In genomic region chr5:77642915-77643653, GRCh38 we compare ENCODE assay signal across 20 cellular contexts. TPM values are rescaled to one million over a fixed set of nuclear protein-coding genes. Genes with fewer than 3 reads are reported as not detected.
A peak's percentile ranks its signal among the peaks of the same experiment; 100 is the strongest.
DNase-seq lines count a peak whose midpoint lies in the region; ATAC-seq, FAIRE-seq and TF ChIP-seq lines count a peak whose summit lies in the region.
"Had no signal": no experiment of that assay in that cellular context is flagged by ENCODE, and none has a peak within 500 bp of the region (broad histone marks: within the 10 kb centered on the region; RNA-seq: fewer than 3 reads in every experiment).

No MANE protein-coding gene starts in this region.

- no peak overlapping the region for H2BK120ac ChIP-seq in mesendoderm (ENCODE audit: low read depth, low read length)

- no peak overlapping the region for H2BK5ac ChIP-seq in mesendoderm (ENCODE audit: low read length)

- no peak for DNase-seq in activated T-cell treated with anti-CD3 and anti-CD28 coated beads, Interleukin-2, amount 50 U/mL, for 24 hours
- DNase-seq in activated T-cell treated with anti-CD3 and anti-CD28 coated beads for 4 hours, result no peak
- no peak for DNase-seq in astrocyte (ENCODE audit: low read depth)
- DNase-seq in mesendoderm, result peak; percentile 54
- no peak for DNase-seq in stimulated activated naive CD8-positive, alpha-beta T cell treated with anti-CD3 and anti-CD28 coated beads, Interleukin-15, amount 100 ng/mL, for 72 hours
- DNase-seq in cortex of kidney (lab: John Stamatoyannopoulos, UW), result no peak
- DNase-seq in WERI-Rb-1, result no peak
- DNase-seq: activated naive CD4-positive, alpha-beta T cell; body of pancreas; NCI-H1694 treated with DMSO at 0.1 percent for 48 hours; NCI-H345; T-cell had no signal

- no peaks in the 10 kb centered on the region for H3K9me3 ChIP-seq in astrocyte (ENCODE audit: insufficient read depth, low read depth, low read length)
- no peaks in the 10 kb centered on the region for H3K9me3 ChIP-seq in WERI-Rb-1 (ENCODE audit: severe bottlenecking)
- H3K9me3 ChIP-seq: right atrium auricular region had no signal

- H4K5ac ChIP-seq in mesendoderm (ENCODE audit: low read length), result no peak overlapping the region

- H4K8ac ChIP-seq in mesendoderm (ENCODE audit: low read depth, low read length), result no peak overlapping the region

- peaks cover 20% of the 10 kb centered on the region for H4K20me1 ChIP-seq in astrocyte (ENCODE audit: insufficient read depth, low read length)

- H3K27me3 ChIP-seq in astrocyte (ENCODE audit: insufficient read depth, low read length) (peaks cover 99% of the 10 kb centered on the region), mesendoderm (ENCODE audit: insufficient read depth, low read length, poor library complexity) (peaks cover 58% of the 10 kb centered on the region), WERI-Rb-1 (ENCODE audit: insufficient read depth, low read depth, severe bottlenecking) (peaks cover 7% of the 10 kb centered on the region)

- H3K79me2 ChIP-seq in astrocyte (ENCODE audit: insufficient read depth, low read length), result no peaks in the 10 kb centered on the region
- H3K79me2 ChIP-seq in mesendoderm (ENCODE audit: control insufficient read depth, insufficient read depth, low read length), result no peaks in the 10 kb centered on the region

- no peak for ATAC-seq in stimulated activated naive CD8-positive, alpha-beta T cell treated with anti-CD3 and anti-CD28 coated beads, Interleukin-15, amount 100 ng/mL, for 72 hours
- ATAC-seq in HG02642 (IDR thresholded peaks at IDR 0.05; ENCODE audit: poor library complexity, unreplicated experiment), result no peak
- ATAC-seq: body of pancreas, HepG2, T-cell had no signal

- H3K27ac Mint-ChIP-seq in activated T-cell treated with anti-CD3 and anti-CD28 coated beads, Interleukin-2, amount 50 U/mL, for 24 hours, result no peak overlapping the region
- H3K27ac Mint-ChIP-seq in astrocyte (ENCODE audit: unreplicated experiment), result no peak overlapping the region
- no peak overlapping the region for H3K27ac Mint-ChIP-seq in stimulated activated naive CD8-positive, alpha-beta T cell treated with anti-CD3 and anti-CD28 coated beads, Interleukin-15, amount 100 ng/mL, for 72 hours
- H3K27ac Mint-ChIP-seq: dendritic cell treated with granulocyte-macrophage colony-stimulating factor and Interleukin-4, amounts not matched to agents 40 ng/mL and 50 ng/mL, for 4 days had no signal

- H3K9ac ChIP-seq in astrocyte (ENCODE audit: low read length) (no peak overlapping the region), mesendoderm (ENCODE audit: low read length) (no peak overlapping the region)

- H3K4me3 ChIP-seq in astrocyte (ENCODE audit: insufficient read depth, low read depth, low read length) (no peak overlapping the region), mesendoderm (ENCODE audit: low read length) (no peak overlapping the region), WERI-Rb-1 (ENCODE audit: low read depth, low read length) (no peak overlapping the region)
- H3K4me3 ChIP-seq: body of pancreas, right atrium auricular region had no signal

- peaks cover 25% of the 10 kb centered on the region for H3K4me1 Mint-ChIP-seq in activated T-cell treated with anti-CD3 and anti-CD28 coated beads, Interleukin-2, amount 50 U/mL, for 24 hours (ENCODE audit: low read depth)
- H3K4me1 Mint-ChIP-seq in astrocyte (ENCODE audit: low read depth, unreplicated experiment), result peaks cover 2% of the 10 kb centered on the region
- H3K4me1 Mint-ChIP-seq in stimulated activated naive CD8-positive, alpha-beta T cell treated with anti-CD3 and anti-CD28 coated beads, Interleukin-15, amount 100 ng/mL, for 72 hours, result peaks cover 49% of the 10 kb centered on the region

- H3K79me1 ChIP-seq in mesendoderm (ENCODE audit: low read length), result no peaks in the 10 kb centered on the region

- no peak overlapping the region for H2BK15ac ChIP-seq in mesendoderm (replicated peaks; ENCODE audit: low read depth)

- H3K36me3 ChIP-seq in astrocyte (ENCODE audit: insufficient read depth, low read length) (no peaks in the 10 kb centered on the region), mesendoderm (ENCODE audit: control insufficient read depth, insufficient read depth, low read length) (no peaks in the 10 kb centered on the region), WERI-Rb-1 (no peaks in the 10 kb centered on the region)
- H3K36me3 ChIP-seq: right atrium auricular region had no signal

- H3K18ac ChIP-seq in mesendoderm (ENCODE audit: low read length), result no peak overlapping the region

- no peak overlapping the region for H3K4ac ChIP-seq in mesendoderm (ENCODE audit: low read depth, low read length)

- no peak overlapping the region for H3K27ac ChIP-seq in astrocyte (ENCODE audit: low read depth, low read length)
- H3K27ac ChIP-seq in mesendoderm (ENCODE audit: low read depth, low read length), result no peak overlapping the region
- H3K27ac ChIP-seq in WERI-Rb-1, result no peak overlapping the region
- H3K27ac ChIP-seq: body of pancreas, right atrium auricular region had no signal

- H3K56ac ChIP-seq in mesendoderm (ENCODE audit: low read length), result no peak overlapping the region

- H3K36me3 Mint-ChIP-seq in activated T-cell treated with anti-CD3 and anti-CD28 coated beads, Interleukin-2, amount 50 U/mL, for 24 hours (ENCODE audit: low read depth), result no peaks in the 10 kb centered on the region
- peaks cover 5% of the 10 kb centered on the region for H3K36me3 Mint-ChIP-seq in astrocyte (ENCODE audit: low read depth, unreplicated experiment)

- no peak overlapping the region for H2AK5ac ChIP-seq in mesendoderm (ENCODE audit: low read length)

- H3K4me3 Mint-ChIP-seq in activated T-cell treated with anti-CD3 and anti-CD28 coated beads, Interleukin-2, amount 50 U/mL, for 24 hours, result peak overlapping the region; percentile 46
- H3K4me3 Mint-ChIP-seq in astrocyte (ENCODE audit: unreplicated experiment), result peak overlapping the region; percentile 11
- H3K4me3 Mint-ChIP-seq in stimulated activated naive CD8-positive, alpha-beta T cell treated with anti-CD3 and anti-CD28 coated beads, Interleukin-15, amount 100 ng/mL, for 72 hours, result peak overlapping the region; percentile 58 to 76

- WGBS in mesendoderm (ENCODE audit: extremely low coverage, insufficient coverage, low lambda C conversion rate), result no CpG with 5 or more reads among the region's 19 CpGs

- no peak for FAIRE-seq in astrocyte (lab: Jason Lieb, UNC)
- FAIRE-seq: HepG2 had no signal

- TF ChIP-seq CTCF in astrocyte (IDR thresholded peaks at IDR 0.05; ENCODE audit: insufficient read depth, low read depth, low read length) (no peak), WERI-Rb-1 (IDR thresholded peaks at IDR 0.05; ENCODE audit: low read depth, low read length) (no peak)

- H3K4me1 ChIP-seq in astrocyte (ENCODE audit: insufficient read depth, low read length) (peaks cover 3% of the 10 kb centered on the region), mesendoderm (ENCODE audit: control insufficient read depth, low read depth, low read length) (no peaks in the 10 kb centered on the region)

- peak overlapping the region; percentile 83 for H3K23ac ChIP-seq in mesendoderm (ENCODE audit: low read length)

- H3K27me3 Mint-ChIP-seq in activated T-cell treated with anti-CD3 and anti-CD28 coated beads, Interleukin-2, amount 50 U/mL, for 24 hours, result peaks cover 90% of the 10 kb centered on the region
- H3K27me3 Mint-ChIP-seq in astrocyte (ENCODE audit: low read depth, unreplicated experiment), result peaks cover 81% of the 10 kb centered on the region
- H3K27me3 Mint-ChIP-seq in stimulated activated naive CD8-positive, alpha-beta T cell treated with anti-CD3 and anti-CD28 coated beads, Interleukin-15, amount 100 ng/mL, for 72 hours, result peaks cover 97% of the 10 kb centered on the region

- no peak overlapping the region for H3K4me2 ChIP-seq in astrocyte (ENCODE audit: low read length)
- H3K4me2 ChIP-seq in mesendoderm (ENCODE audit: low read length), result peak overlapping the region; percentile 2

- no peak overlapping the region for H2AFZ ChIP-seq in astrocyte (ENCODE audit: low read depth, low read length)

- H3K9me3 Mint-ChIP-seq in activated T-cell treated with anti-CD3 and anti-CD28 coated beads, Interleukin-2, amount 50 U/mL, for 24 hours, result no peaks in the 10 kb centered on the region
- H3K9me3 Mint-ChIP-seq in astrocyte (ENCODE audit: unreplicated experiment), result peaks cover 9% of the 10 kb centered on the region
- H3K9me3 Mint-ChIP-seq in stimulated activated naive CD8-positive, alpha-beta T cell treated with anti-CD3 and anti-CD28 coated beads, Interleukin-15, amount 100 ng/mL, for 72 hours, result peaks cover 1 to 7% of the 10 kb centered on the region in 2 donors
- H3K9me3 Mint-ChIP-seq: dendritic cell treated with granulocyte-macrophage colony-stimulating factor and Interleukin-4, amounts not matched to agents 40 ng/mL and 50 ng/mL, for 4 days had no signal

RNA-seq across cellular contexts. Expression of gene OTP, which starts 4.6 kb away (rescaled TPM):
- 0.16 and 0.17 TPM in 2 replicates for total RNA-seq in astrocyte
- polyA plus RNA-seq in mesendoderm (2013, experiment 1 of 2), result 0.01 TPM
- not detected for polyA plus RNA-seq in mesendoderm (2013, experiment 2 of 2)
- total RNA-seq: body of pancreas; CD4-positive, alpha-beta memory T cell; HepG2; MCF 10A; right atrium auricular region; T-cell had no signal
- polyA plus RNA-seq: AG04450; CD4-positive, alpha-beta memory T cell; esophagus; HepG2 had no signal

Comparison
In these comparisons a context has a peak if more than half of its experiments do, and no peak if none do; other contexts are left out.
1. H3K4me3 Mint-ChIP-seq: peak in every context shown above with its lines; median percentile 67 in stimulated activated naive CD8-positive, alpha-beta T cell treated with anti-CD3 and anti-CD28 coated beads, Interleukin-15, amount 100 ng/mL, for 72 hours; 46 in activated T-cell treated with anti-CD3 and anti-CD28 coated beads, Interleukin-2, amount 50 U/mL, for 24 hours; 11 in astrocyte.